1 cellular context compared by ENCODE assay signal in genomic region chr1:74504125-74505065, GRCh38.
A peak's percentile ranks its signal among the peaks of the same experiment; 100 is the strongest.
TF ChIP-seq lines count a peak whose summit lies in the region.

No MANE protein-coding gene starts in this region.

TF ChIP-seq in SK-N-SH, 30 proteins besides CTCF, POLR2A, EP300 and RAD21 (continued from another document):
- peak; percentile 73; the same call in 1 of the 2 replicates for TF ChIP-seq REST (IDR thresholded peaks at IDR 0.05; ENCODE audit: low read depth, low read length)
